In the genomic region with DNA sequence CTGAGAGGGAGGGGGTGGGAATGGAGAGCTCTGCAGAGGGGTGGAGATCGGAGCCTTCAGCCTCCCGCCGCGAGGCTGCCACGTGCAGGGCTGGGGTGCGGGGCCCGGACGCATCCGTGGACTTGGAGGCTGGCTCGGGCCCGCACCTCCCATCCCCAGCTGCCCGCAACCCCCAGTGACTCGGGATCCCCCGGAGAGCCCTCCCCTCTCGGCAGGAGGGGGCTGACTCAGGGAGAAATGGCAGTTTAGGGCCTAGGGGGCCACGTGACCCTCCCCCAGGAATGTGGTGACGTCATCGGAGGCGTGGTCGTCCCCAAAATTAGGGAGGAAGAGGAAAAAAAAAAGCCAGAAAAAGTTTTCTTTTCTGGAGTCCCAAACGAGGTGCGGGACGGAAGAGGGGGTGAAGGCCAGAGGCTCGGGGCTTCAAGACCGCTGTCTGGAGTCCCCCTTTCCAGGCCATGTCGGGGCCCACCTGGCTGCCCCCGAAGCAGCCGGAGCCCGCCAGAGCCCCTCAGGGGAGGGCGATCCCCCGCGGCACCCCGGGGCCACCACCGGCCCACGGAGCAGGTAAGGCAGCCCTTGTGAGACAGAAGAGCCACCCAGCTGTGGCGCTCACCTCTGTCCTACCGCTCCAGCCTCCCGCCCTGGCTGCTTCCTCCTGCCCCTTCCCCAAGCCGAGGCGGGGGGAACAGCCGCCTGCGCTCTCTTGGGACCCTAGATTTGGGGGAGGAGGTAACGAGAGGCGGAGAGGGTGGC, we compare ENCODE assay signal across 1 cellular context.
TF ChIP-seq lines count a peak whose summit lies in the region.

Gene TRIP6, plus strand, starts transcription at position 348 of the 756 bp plus-strand sequence. Its CDS starts 111 bp downstream, at position 459.

TF ChIP-seq in H1, 55 proteins besides CTCF, POLR2A, EP300 and RAD21:
- TF ChIP-seq SIX5 (IDR thresholded peaks at IDR 0.05; ENCODE audit: low read depth, low read length) (no peak), SIN3A (conservative IDR thresholded peaks at IDR 0.05 in 1 of 2, IDR thresholded peaks at IDR 0.05 in 1 of 2; ENCODE audit: low read depth in 1 of 2, low read length in 2 of 2) (peak; percentile 38 to 43; a peak in 1 of 4 replicates), RNF2 (IDR thresholded peaks at IDR 0.05; ENCODE audit: borderline replicate concordance, low read depth, low read length, missing control alignments, poor library complexity, severe bottlenecking) (no peak), GTF2F1 (IDR thresholded peaks at IDR 0.05; ENCODE audit: borderline replicate concordance, low read depth, low read length) (no peak), NRF1 (IDR thresholded peaks at IDR 0.05; ENCODE audit: low read depth, low read length) (no peak), POU5F1 (IDR thresholded peaks at IDR 0.05; ENCODE audit: low read depth, low read length) (no peak), JUND (IDR thresholded peaks at IDR 0.05; ENCODE audit: low read length) (peak; percentile 100), TAF1 (IDR thresholded peaks at IDR 0.05; ENCODE audit: low read depth, low read length) (peak; percentile 70; the same call in 1 of the 2 replicates), CBX8 (IDR thresholded peaks at IDR 0.05; ENCODE audit: borderline replicate concordance, low read depth, low read length) (no peak), PHF8 (conservative IDR thresholded peaks at IDR 0.05; ENCODE audit: low read depth, low read length) (peak; percentile 80), SIRT6 (IDR thresholded peaks at IDR 0.05; ENCODE audit: low read length) (no peak), CHD2 (IDR thresholded peaks at IDR 0.05; ENCODE audit: low read length) (0 out of 2 replicates have a peak, but pooled peaks have one; percentile 23), BACH1 (IDR thresholded peaks at IDR 0.05; ENCODE audit: low read length) (peak; percentile 57; the same call in 1 of the 2 replicates), SUZ12 (IDR thresholded peaks at IDR 0.05; ENCODE audit: low read length) (no peak), KDM1A (IDR thresholded peaks at IDR 0.05; ENCODE audit: borderline replicate concordance, low read length) (no peak), MAFK (IDR thresholded peaks at IDR 0.05; ENCODE audit: low read depth, low read length) (peak; percentile 54; the same call in 1 of the 2 replicates), TEAD4 (IDR thresholded peaks at IDR 0.05; ENCODE audit: low read depth, low read length) (peak; percentile 99), SP1 (IDR thresholded peaks at IDR 0.05; ENCODE audit: low read depth, low read length) (0 out of 2 replicates have a peak, but pooled peaks have one; percentile 15), EGR1 (IDR thresholded peaks at IDR 0.05; ENCODE audit: borderline replicate concordance, low read depth, low read length) (no peak), ZNF274 (IDR thresholded peaks at IDR 0.05; ENCODE audit: borderline replicate concordance, extremely low read depth, low read length) (no peak), TCF12 (IDR thresholded peaks at IDR 0.05; ENCODE audit: low read depth, low read length) (no peak), FOSL1 (IDR thresholded peaks at IDR 0.05; ENCODE audit: insufficient read depth, low read depth, low read length) (no peak), YY1 (IDR thresholded peaks at IDR 0.05; ENCODE audit: low read depth, low read length) (no peak; the same call in 1 of the 2 replicates), CTBP2 (IDR thresholded peaks at IDR 0.05; ENCODE audit: borderline replicate concordance, insufficient read depth, insufficient read length, low read length) (peak; percentile 31), KDM5A (IDR thresholded peaks at IDR 0.05; ENCODE audit: low read length) (no peak), RXRA (IDR thresholded peaks at IDR 0.05; ENCODE audit: insufficient read depth, low read depth, low read length) (no peak), E2F6 (IDR thresholded peaks at IDR 0.05) (peak; percentile 55), GABPA (IDR thresholded peaks at IDR 0.05; ENCODE audit: borderline replicate concordance, insufficient read depth, low read length) (no peak), CEBPB (IDR thresholded peaks at IDR 0.05; ENCODE audit: low read depth, low read length) (no peak), SP2 (IDR thresholded peaks at IDR 0.05; ENCODE audit: low read length) (no peak), EZH2 (IDR thresholded peaks at IDR 0.05; ENCODE audit: low read depth, low read length, severe bottlenecking) (no peak), CBX5 (IDR thresholded peaks at IDR 0.05; ENCODE audit: low read depth, low read length) (no peak), BRCA1 (IDR thresholded peaks at IDR 0.05; ENCODE audit: low read depth, low read length) (no peak), TBP (IDR thresholded peaks at IDR 0.05; ENCODE audit: low read depth, low read length) (peak; percentile 75), RFX5 (IDR thresholded peaks at IDR 0.05; ENCODE audit: borderline replicate concordance, low read depth, low read length) (no peak), BCL11A (IDR thresholded peaks at IDR 0.05; ENCODE audit: low read depth in 2 of 2, low read length in 2 of 2) (no peak), SRF (IDR thresholded peaks at IDR 0.05; ENCODE audit: low read depth, low read length) (no peak), KDM4A (IDR thresholded peaks at IDR 0.05; ENCODE audit: low read depth, low read length, severe bottlenecking) (peak; percentile 39), NANOG (IDR thresholded peaks at IDR 0.05; ENCODE audit: insufficient read depth, low read depth, low read length, poor library complexity, severe bottlenecking) (no peak), SAP30 (IDR thresholded peaks at IDR 0.05; ENCODE audit: insufficient read depth, insufficient replicate concordance, low read length) (no peak), HDAC6 (IDR thresholded peaks at IDR 0.05; ENCODE audit: low read depth, low read length) (no peak), SP4 (IDR thresholded peaks at IDR 0.05; ENCODE audit: low read length) (0 out of 2 replicates have a peak, but pooled peaks have one; percentile 64), TAF7 (optimal IDR thresholded peaks at IDR 0.05; ENCODE audit: borderline replicate concordance, low read depth, low read length) (no peak), CREB1 (IDR thresholded peaks at IDR 0.05) (peak; percentile 90), POLR2AphosphoS5 (IDR thresholded peaks at IDR 0.05; ENCODE audit: low read depth, low read length) (peak; percentile 60), MAX (IDR thresholded peaks at IDR 0.05) (peak; percentile 94), CHD1 (IDR thresholded peaks at IDR 0.05; ENCODE audit: low read depth, low read length) (no peak; the same call in 1 of the 2 replicates), ASH2L (IDR thresholded peaks at IDR 0.05; ENCODE audit: low read length) (peak; percentile 25), ATF3 (IDR thresholded peaks at IDR 0.05; ENCODE audit: insufficient read depth, low read depth, low read length) (peak; percentile 93), RBBP5 (IDR thresholded peaks at IDR 0.05; ENCODE audit: borderline replicate concordance, low read depth, low read length) (no peak), HDAC2 (IDR thresholded peaks at IDR 0.05; ENCODE audit: borderline replicate concordance in 1 of 2, low read depth in 2 of 2, low read length in 2 of 2) (peak in 1 of 2 experiments; percentile 48; a peak in 1 of 4 replicates), JUN (IDR thresholded peaks at IDR 0.05; ENCODE audit: low read depth, low read length) (peak; percentile 98)
- TF ChIP-seq, protein P1, sequence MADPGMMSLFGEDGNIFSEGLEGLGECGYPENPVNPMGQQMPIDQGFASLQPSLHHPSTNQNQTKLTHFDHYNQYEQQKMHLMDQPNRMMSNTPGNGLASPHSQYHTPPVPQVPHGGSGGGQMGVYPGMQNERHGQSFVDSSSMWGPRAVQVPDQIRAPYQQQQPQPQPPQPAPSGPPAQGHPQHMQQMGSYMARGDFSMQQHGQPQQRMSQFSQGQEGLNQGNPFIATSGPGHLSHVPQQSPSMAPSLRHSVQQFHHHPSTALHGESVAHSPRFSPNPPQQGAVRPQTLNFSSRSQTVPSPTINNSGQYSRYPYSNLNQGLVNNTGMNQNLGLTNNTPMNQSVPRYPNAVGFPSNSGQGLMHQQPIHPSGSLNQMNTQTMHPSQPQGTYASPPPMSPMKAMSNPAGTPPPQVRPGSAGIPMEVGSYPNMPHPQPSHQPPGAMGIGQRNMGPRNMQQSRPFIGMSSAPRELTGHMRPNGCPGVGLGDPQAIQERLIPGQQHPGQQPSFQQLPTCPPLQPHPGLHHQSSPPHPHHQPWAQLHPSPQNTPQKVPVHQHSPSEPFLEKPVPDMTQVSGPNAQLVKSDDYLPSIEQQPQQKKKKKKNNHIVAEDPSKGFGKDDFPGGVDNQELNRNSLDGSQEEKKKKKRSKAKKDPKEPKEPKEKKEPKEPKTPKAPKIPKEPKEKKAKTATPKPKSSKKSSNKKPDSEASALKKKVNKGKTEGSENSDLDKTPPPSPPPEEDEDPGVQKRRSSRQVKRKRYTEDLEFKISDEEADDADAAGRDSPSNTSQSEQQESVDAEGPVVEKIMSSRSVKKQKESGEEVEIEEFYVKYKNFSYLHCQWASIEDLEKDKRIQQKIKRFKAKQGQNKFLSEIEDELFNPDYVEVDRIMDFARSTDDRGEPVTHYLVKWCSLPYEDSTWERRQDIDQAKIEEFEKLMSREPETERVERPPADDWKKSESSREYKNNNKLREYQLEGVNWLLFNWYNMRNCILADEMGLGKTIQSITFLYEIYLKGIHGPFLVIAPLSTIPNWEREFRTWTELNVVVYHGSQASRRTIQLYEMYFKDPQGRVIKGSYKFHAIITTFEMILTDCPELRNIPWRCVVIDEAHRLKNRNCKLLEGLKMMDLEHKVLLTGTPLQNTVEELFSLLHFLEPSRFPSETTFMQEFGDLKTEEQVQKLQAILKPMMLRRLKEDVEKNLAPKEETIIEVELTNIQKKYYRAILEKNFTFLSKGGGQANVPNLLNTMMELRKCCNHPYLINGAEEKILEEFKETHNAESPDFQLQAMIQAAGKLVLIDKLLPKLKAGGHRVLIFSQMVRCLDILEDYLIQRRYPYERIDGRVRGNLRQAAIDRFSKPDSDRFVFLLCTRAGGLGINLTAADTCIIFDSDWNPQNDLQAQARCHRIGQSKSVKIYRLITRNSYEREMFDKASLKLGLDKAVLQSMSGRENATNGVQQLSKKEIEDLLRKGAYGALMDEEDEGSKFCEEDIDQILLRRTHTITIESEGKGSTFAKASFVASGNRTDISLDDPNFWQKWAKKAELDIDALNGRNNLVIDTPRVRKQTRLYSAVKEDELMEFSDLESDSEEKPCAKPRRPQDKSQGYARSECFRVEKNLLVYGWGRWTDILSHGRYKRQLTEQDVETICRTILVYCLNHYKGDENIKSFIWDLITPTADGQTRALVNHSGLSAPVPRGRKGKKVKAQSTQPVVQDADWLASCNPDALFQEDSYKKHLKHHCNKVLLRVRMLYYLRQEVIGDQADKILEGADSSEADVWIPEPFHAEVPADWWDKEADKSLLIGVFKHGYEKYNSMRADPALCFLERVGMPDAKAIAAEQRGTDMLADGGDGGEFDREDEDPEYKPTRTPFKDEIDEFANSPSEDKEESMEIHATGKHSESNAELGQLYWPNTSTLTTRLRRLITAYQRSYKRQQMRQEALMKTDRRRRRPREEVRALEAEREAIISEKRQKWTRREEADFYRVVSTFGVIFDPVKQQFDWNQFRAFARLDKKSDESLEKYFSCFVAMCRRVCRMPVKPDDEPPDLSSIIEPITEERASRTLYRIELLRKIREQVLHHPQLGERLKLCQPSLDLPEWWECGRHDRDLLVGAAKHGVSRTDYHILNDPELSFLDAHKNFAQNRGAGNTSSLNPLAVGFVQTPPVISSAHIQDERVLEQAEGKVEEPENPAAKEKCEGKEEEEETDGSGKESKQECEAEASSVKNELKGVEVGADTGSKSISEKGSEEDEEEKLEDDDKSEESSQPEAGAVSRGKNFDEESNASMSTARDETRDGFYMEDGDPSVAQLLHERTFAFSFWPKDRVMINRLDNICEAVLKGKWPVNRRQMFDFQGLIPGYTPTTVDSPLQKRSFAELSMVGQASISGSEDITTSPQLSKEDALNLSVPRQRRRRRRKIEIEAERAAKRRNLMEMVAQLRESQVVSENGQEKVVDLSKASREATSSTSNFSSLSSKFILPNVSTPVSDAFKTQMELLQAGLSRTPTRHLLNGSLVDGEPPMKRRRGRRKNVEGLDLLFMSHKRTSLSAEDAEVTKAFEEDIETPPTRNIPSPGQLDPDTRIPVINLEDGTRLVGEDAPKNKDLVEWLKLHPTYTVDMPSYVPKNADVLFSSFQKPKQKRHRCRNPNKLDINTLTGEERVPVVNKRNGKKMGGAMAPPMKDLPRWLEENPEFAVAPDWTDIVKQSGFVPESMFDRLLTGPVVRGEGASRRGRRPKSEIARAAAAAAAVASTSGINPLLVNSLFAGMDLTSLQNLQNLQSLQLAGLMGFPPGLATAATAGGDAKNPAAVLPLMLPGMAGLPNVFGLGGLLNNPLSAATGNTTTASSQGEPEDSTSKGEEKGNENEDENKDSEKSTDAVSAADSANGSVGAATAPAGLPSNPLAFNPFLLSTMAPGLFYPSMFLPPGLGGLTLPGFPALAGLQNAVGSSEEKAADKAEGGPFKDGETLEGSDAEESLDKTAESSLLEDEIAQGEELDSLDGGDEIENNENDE (IDR thresholded peaks at IDR 0.05; ENCODE audit: insufficient replicate concordance, low read length), result no peak
- TF ChIP-seq, protein P2, sequence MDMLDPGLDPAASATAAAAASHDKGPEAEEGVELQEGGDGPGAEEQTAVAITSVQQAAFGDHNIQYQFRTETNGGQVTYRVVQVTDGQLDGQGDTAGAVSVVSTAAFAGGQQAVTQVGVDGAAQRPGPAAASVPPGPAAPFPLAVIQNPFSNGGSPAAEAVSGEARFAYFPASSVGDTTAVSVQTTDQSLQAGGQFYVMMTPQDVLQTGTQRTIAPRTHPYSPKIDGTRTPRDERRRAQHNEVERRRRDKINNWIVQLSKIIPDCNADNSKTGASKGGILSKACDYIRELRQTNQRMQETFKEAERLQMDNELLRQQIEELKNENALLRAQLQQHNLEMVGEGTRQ (IDR thresholded peaks at IDR 0.05; ENCODE audit: low read length), result peak; percentile 94
- TF ChIP-seq, protein P3, sequence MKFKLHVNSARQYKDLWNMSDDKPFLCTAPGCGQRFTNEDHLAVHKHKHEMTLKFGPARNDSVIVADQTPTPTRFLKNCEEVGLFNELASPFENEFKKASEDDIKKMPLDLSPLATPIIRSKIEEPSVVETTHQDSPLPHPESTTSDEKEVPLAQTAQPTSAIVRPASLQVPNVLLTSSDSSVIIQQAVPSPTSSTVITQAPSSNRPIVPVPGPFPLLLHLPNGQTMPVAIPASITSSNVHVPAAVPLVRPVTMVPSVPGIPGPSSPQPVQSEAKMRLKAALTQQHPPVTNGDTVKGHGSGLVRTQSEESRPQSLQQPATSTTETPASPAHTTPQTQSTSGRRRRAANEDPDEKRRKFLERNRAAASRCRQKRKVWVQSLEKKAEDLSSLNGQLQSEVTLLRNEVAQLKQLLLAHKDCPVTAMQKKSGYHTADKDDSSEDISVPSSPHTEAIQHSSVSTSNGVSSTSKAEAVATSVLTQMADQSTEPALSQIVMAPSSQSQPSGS (IDR thresholded peaks at IDR 0.05; ENCODE audit: low read length), result peak; percentile 98
